ENCODE assay signal across 20 cellular contexts in genomic region chr4:47873877-47874571, GRCh38. TPM values are rescaled to one million over a fixed set of nuclear protein-coding genes. Genes with fewer than 3 reads are reported as not detected.
DNase-seq lines count a peak whose midpoint lies in the region; ATAC-seq lines count a peak whose summit lies in the region.
"Had no signal": no experiment of that assay in that cellular context is flagged by ENCODE, and none has a peak within 500 bp of the region (broad histone marks: within the 10 kb centered on the region; RNA-seq: fewer than 3 reads in every experiment).

No MANE protein-coding gene starts in this region.

- no peak overlapping the region for H3K4me3 Mint-ChIP-seq in activated CD4-positive, alpha-beta memory T cell treated with anti-CD3 and anti-CD28 coated beads for 36 hours
- no peak overlapping the region for H3K4me3 Mint-ChIP-seq in activated CD4-positive, alpha-beta memory T cell treated with anti-CD3 and anti-CD28 coated beads, Interleukin-2, amount 10 ng/mL, durations not matched to agents 7 days and 5 days
- H3K4me3 Mint-ChIP-seq in activated naive CD8-positive, alpha-beta T cell treated with anti-CD3 and anti-CD28 coated beads, Interleukin-2, amount 50 U/mL, for 24 hours, result no peak overlapping the region
- H3K4me3 Mint-ChIP-seq in stimulated activated naive CD8-positive, alpha-beta T cell treated with anti-CD3 and anti-CD28 coated beads, Interleukin-15, Interleukin-2, amounts not matched to agents 100 ng/mL and 50 ng/mL, for 24 hours, result no peak overlapping the region
- H3K4me3 Mint-ChIP-seq: CD4-positive, CD25-positive, alpha-beta regulatory T cell had no signal

- ATAC-seq in activated naive CD4-positive, alpha-beta T cell treated with anti-CD3 and anti-CD28 coated beads, Interleukin-2, amount 50 U/mL, for 72 hours, result peak; percentile 82 to 92
- ATAC-seq in activated naive CD8-positive, alpha-beta T cell treated with anti-CD3 and anti-CD28 coated beads, Interleukin-2, amount 50 U/mL, for 24 hours, result peak; percentile 89
- ATAC-seq in GM21825 (IDR thresholded peaks at IDR 0.05; ENCODE audit: unreplicated experiment), result no peak

- CTCF ChIA-PET in activated CD4-positive, alpha-beta memory T cell treated with anti-CD3 and anti-CD28 coated beads for 36 hours (lab: Charles Lee), result interaction anchor here (1.5 to 1.9 kb wide), 3 partner anchors 34 to 188 kb away, joined by 6 to 8 read pairs (median 7); no protein-coding TSS in a partner anchor
- CTCF ChIA-PET in activated CD4-positive, alpha-beta memory T cell treated with anti-CD3 and anti-CD28 coated beads, Interleukin-2, amount 10 ng/mL, durations not matched to agents 7 days and 5 days (lab: Charles Lee), result interaction anchor here (1.3 kb wide), 1 partner anchor 37 kb away, joined by 3 read pairs; no protein-coding TSS in a partner anchor

- intact Hi-C loops in activated CD4-positive, alpha-beta memory T cell treated with anti-CD3 and anti-CD28 coated beads for 36 hours (cut with micrococcal nuclease), result loop anchor here (1.0 to 2.0 kb wide), 3 partner anchors 19 to 41 kb away; partner anchors contain the start of gene NFXL1

- H3K4me1 Mint-ChIP-seq in activated CD4-positive, alpha-beta memory T cell treated with anti-CD3 and anti-CD28 coated beads for 36 hours (ENCODE audit: low read depth), result peaks cover 20% of the 10 kb centered on the region
- H3K4me1 Mint-ChIP-seq in activated CD4-positive, alpha-beta memory T cell treated with anti-CD3 and anti-CD28 coated beads, Interleukin-2, amount 10 ng/mL, durations not matched to agents 7 days and 5 days, result peaks cover 9% of the 10 kb centered on the region
- H3K4me1 Mint-ChIP-seq in activated naive CD8-positive, alpha-beta T cell treated with anti-CD3 and anti-CD28 coated beads, Interleukin-2, amount 50 U/mL, for 24 hours, result peaks cover 11% of the 10 kb centered on the region
- H3K4me1 Mint-ChIP-seq in stimulated activated naive CD8-positive, alpha-beta T cell treated with anti-CD3 and anti-CD28 coated beads, Interleukin-15, Interleukin-2, amounts not matched to agents 100 ng/mL and 50 ng/mL, for 24 hours (ENCODE audit: low read depth), result peaks cover 17% of the 10 kb centered on the region

- H3K9me3 Mint-ChIP-seq in activated CD4-positive, alpha-beta memory T cell treated with anti-CD3 and anti-CD28 coated beads for 36 hours, result no peaks in the 10 kb centered on the region
- H3K9me3 Mint-ChIP-seq in activated CD4-positive, alpha-beta memory T cell treated with anti-CD3 and anti-CD28 coated beads, Interleukin-2, amount 10 ng/mL, durations not matched to agents 7 days and 5 days, result no peaks in the 10 kb centered on the region
- no peaks in the 10 kb centered on the region for H3K9me3 Mint-ChIP-seq in activated naive CD4-positive, alpha-beta T cell treated with anti-CD3 and anti-CD28 coated beads, Interleukin-2, amount 50 U/mL, for 72 hours
- no peaks in the 10 kb centered on the region for H3K9me3 Mint-ChIP-seq in activated naive CD8-positive, alpha-beta T cell treated with anti-CD3 and anti-CD28 coated beads, Interleukin-2, amount 50 U/mL, for 24 hours
- H3K9me3 Mint-ChIP-seq in stimulated activated naive CD8-positive, alpha-beta T cell treated with anti-CD3 and anti-CD28 coated beads, Interleukin-15, Interleukin-2, amounts not matched to agents 100 ng/mL and 50 ng/mL, for 24 hours, result no peaks in the 10 kb centered on the region
- H3K9me3 Mint-ChIP-seq: CD4-positive, CD25-positive, alpha-beta regulatory T cell had no signal

- POLR2A ChIA-PET in activated CD4-positive, alpha-beta memory T cell treated with anti-CD3 and anti-CD28 coated beads for 36 hours (lab: Charles Lee), result interaction anchor here (1.6 kb wide), 1 partner anchor 35 kb away, joined by 9 read pairs; no protein-coding TSS in a partner anchor
- POLR2A ChIA-PET in activated CD4-positive, alpha-beta memory T cell treated with anti-CD3 and anti-CD28 coated beads, Interleukin-2, amount 10 ng/mL, durations not matched to agents 7 days and 5 days (lab: Charles Lee), result no interaction called here

- H3K36me3 Mint-ChIP-seq in activated CD4-positive, alpha-beta memory T cell treated with anti-CD3 and anti-CD28 coated beads for 36 hours, result peaks cover 59% of the 10 kb centered on the region
- H3K36me3 Mint-ChIP-seq in activated CD4-positive, alpha-beta memory T cell treated with anti-CD3 and anti-CD28 coated beads, Interleukin-2, amount 10 ng/mL, durations not matched to agents 7 days and 5 days (ENCODE audit: low read depth), result peaks cover 52% of the 10 kb centered on the region
- peaks cover 40 to 49% of the 10 kb centered on the region in 2 donors for H3K36me3 Mint-ChIP-seq in activated naive CD4-positive, alpha-beta T cell treated with anti-CD3 and anti-CD28 coated beads, Interleukin-2, amount 50 U/mL, for 72 hours
- peaks cover 77% of the 10 kb centered on the region for H3K36me3 Mint-ChIP-seq in activated naive CD8-positive, alpha-beta T cell treated with anti-CD3 and anti-CD28 coated beads, Interleukin-2, amount 50 U/mL, for 24 hours (ENCODE audit: low read depth)
- peaks cover 84% of the 10 kb centered on the region for H3K36me3 Mint-ChIP-seq in stimulated activated naive CD8-positive, alpha-beta T cell treated with anti-CD3 and anti-CD28 coated beads, Interleukin-15, Interleukin-2, amounts not matched to agents 100 ng/mL and 50 ng/mL, for 24 hours (ENCODE audit: low read depth)

- peak overlapping the region; percentile 61 for H3K27ac Mint-ChIP-seq in activated CD4-positive, alpha-beta memory T cell treated with anti-CD3 and anti-CD28 coated beads for 36 hours
- no peak overlapping the region for H3K27ac Mint-ChIP-seq in activated CD4-positive, alpha-beta memory T cell treated with anti-CD3 and anti-CD28 coated beads, Interleukin-2, amount 10 ng/mL, durations not matched to agents 7 days and 5 days
- H3K27ac Mint-ChIP-seq in activated naive CD4-positive, alpha-beta T cell treated with anti-CD3 and anti-CD28 coated beads, Interleukin-2, amount 50 U/mL, for 72 hours, result peak overlapping the region; percentile 1 to 29
- peak overlapping the region; percentile 67 for H3K27ac Mint-ChIP-seq in activated naive CD8-positive, alpha-beta T cell treated with anti-CD3 and anti-CD28 coated beads, Interleukin-2, amount 50 U/mL, for 24 hours
- H3K27ac Mint-ChIP-seq in stimulated activated naive CD8-positive, alpha-beta T cell treated with anti-CD3 and anti-CD28 coated beads, Interleukin-15, Interleukin-2, amounts not matched to agents 100 ng/mL and 50 ng/mL, for 24 hours, result peak overlapping the region; percentile 72

- DNase-seq in activated CD4-positive, alpha-beta memory T cell treated with anti-CD3 and anti-CD28 coated beads for 36 hours, result no peak
- no peak for DNase-seq in activated CD4-positive, alpha-beta memory T cell treated with anti-CD3 and anti-CD28 coated beads, Interleukin-2, amount 10 ng/mL, durations not matched to agents 7 days and 5 days
- DNase-seq in activated naive CD4-positive, alpha-beta T cell treated with anti-CD3 and anti-CD28 coated beads, Interleukin-2, amount 50 U/mL, for 72 hours (ENCODE audit: low spot score in 2 of 2), result no peak
- DNase-seq in activated naive CD4-positive, alpha-beta T cell treated with Interleukin-2 at 50 U/mL for 16 hours, result no peak
- no peak for DNase-seq in activated naive CD8-positive, alpha-beta T cell treated with anti-CD3 and anti-CD28 coated beads, Interleukin-2, amount 50 U/mL, for 24 hours
- no peak for DNase-seq in NCI-H774 (lab: John Stamatoyannopoulos, UW)
- DNase-seq: BE2C, Caco-2, GDM1, GM23248, KG1, MV-4-11, NCI-H1694 treated with DMSO at 0.1 percent for 48 hours, OCI-M1 had no signal

- H3K27me3 Mint-ChIP-seq in activated CD4-positive, alpha-beta memory T cell treated with anti-CD3 and anti-CD28 coated beads for 36 hours, result no peaks in the 10 kb centered on the region
- no peaks in the 10 kb centered on the region for H3K27me3 Mint-ChIP-seq in activated CD4-positive, alpha-beta memory T cell treated with anti-CD3 and anti-CD28 coated beads, Interleukin-2, amount 10 ng/mL, durations not matched to agents 7 days and 5 days
- no peaks in the 10 kb centered on the region for H3K27me3 Mint-ChIP-seq in activated naive CD8-positive, alpha-beta T cell treated with anti-CD3 and anti-CD28 coated beads, Interleukin-2, amount 50 U/mL, for 24 hours
- H3K27me3 Mint-ChIP-seq in stimulated activated naive CD8-positive, alpha-beta T cell treated with anti-CD3 and anti-CD28 coated beads, Interleukin-15, Interleukin-2, amounts not matched to agents 100 ng/mL and 50 ng/mL, for 24 hours, result no peaks in the 10 kb centered on the region
- H3K27me3 Mint-ChIP-seq: CD4-positive, CD25-positive, alpha-beta regulatory T cell had no signal

RNA-seq across cellular contexts. Expression of gene CORIN, which starts 36.2 kb away (rescaled TPM):
- under 1 TPM in 1 of 2 experiments, not detected in 1; 0.56 TPM for total RNA-seq in activated CD4-positive, alpha-beta memory T cell treated with anti-CD3 and anti-CD28 coated beads for 36 hours
- total RNA-seq in activated CD4-positive, alpha-beta memory T cell treated with anti-CD3 and anti-CD28 coated beads, Interleukin-2, amount 10 ng/mL, durations not matched to agents 7 days and 5 days, result under 1 TPM in 1 of 2 experiments, not detected in 1; 0.08 TPM
- total RNA-seq in activated naive CD4-positive, alpha-beta T cell treated with anti-CD3 and anti-CD28 coated beads, Interleukin-2, amount 50 U/mL, for 72 hours, result under 1 TPM; 0.05 to 0.21 TPM
- total RNA-seq: Daoy, HT-29, RPMI7951 had no signal

RNA-seq across cellular contexts. Expression of gene NFXL1, which starts 40.4 kb away (rescaled TPM):
- 10 to 100 TPM; 10.9 to 12.0 TPM for total RNA-seq in activated CD4-positive, alpha-beta memory T cell treated with anti-CD3 and anti-CD28 coated beads for 36 hours
- 1 to 10 TPM; 9.5 to 9.8 TPM for total RNA-seq in activated CD4-positive, alpha-beta memory T cell treated with anti-CD3 and anti-CD28 coated beads, Interleukin-2, amount 10 ng/mL, durations not matched to agents 7 days and 5 days
- total RNA-seq in activated naive CD4-positive, alpha-beta T cell treated with anti-CD3 and anti-CD28 coated beads, Interleukin-2, amount 50 U/mL, for 72 hours, result 10 to 100 TPM; 14.0 to 16.4 TPM
